Comparison of ENCODE assay signal across 9 cellular contexts in the genomic region with DNA sequence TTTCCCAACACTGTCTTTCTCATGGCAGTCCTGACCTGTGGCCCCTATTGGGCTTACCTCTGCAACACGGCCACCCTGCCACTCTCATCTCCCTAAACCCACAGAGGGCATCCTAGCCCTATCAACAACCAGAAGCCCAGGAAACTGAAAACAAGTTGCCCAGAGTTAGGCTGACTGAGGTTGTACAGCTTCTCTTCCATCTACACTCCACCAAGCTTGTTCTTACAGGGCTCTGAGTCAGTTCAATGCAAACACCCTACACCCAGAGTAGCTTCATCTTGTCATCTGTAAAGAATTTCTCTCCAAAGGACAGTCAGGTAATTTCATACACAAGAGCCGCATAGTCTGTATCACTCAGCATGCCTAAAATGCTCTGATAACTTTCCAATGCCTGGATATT.
DNase-seq lines count a peak whose midpoint lies in the region; ATAC-seq and TF ChIP-seq lines count a peak whose summit lies in the region.
"Had no signal": no experiment of that assay in that cellular context is flagged by ENCODE, and none has a peak within 500 bp of the region (broad histone marks: within the 10 kb centered on the region; RNA-seq: fewer than 3 reads in every experiment).

No MANE protein-coding gene starts in this region.

- H3K4me3 Mint-ChIP-seq in activated T-helper 17 cell treated with anti-CD3 and anti-CD28 coated beads, Interleukin-2, amount 50 U/mL, for 72 hours: peak overlapping the region; percentile 33

- H3K36me3 Mint-ChIP-seq in activated T-helper 17 cell treated with anti-CD3 and anti-CD28 coated beads, Interleukin-2, amount 50 U/mL, for 72 hours (ENCODE audit: low read depth): peaks cover 100% of the 10 kb centered on the region

- WGBS in stomach, 5 donors: 24 to 71% (median 31%) methylated on average over 2 of the region's 2 CpGs

- H3K9me3 Mint-ChIP-seq in activated T-helper 17 cell treated with anti-CD3 and anti-CD28 coated beads, Interleukin-2, amount 50 U/mL, for 72 hours: peaks cover 3% of the 10 kb centered on the region

- peak; percentile 44 for DNase-seq in hepatic stellate cell (ENCODE audit: low spot score)
- no peak for DNase-seq in stomach
- DNase-seq in erythroblast (lab: John Stamatoyannopoulos, UW): no peak
- no peak for DNase-seq in 8988T
- DNase-seq: activated CD8-positive, alpha-beta memory T cell treated with anti-CD3 and anti-CD28 coated beads, Interleukin-2, amount 50 U/mL, for 4 hours had no signal

- H3K27me3 Mint-ChIP-seq in activated T-helper 17 cell treated with anti-CD3 and anti-CD28 coated beads, Interleukin-2, amount 50 U/mL, for 72 hours: no peaks in the 10 kb centered on the region

- H3K36me3 ChIP-seq in stomach: peaks cover 2 to 51% (median 42%) of the 10 kb centered on the region in 4 donors

- H3K4me1 Mint-ChIP-seq in activated T-helper 17 cell treated with anti-CD3 and anti-CD28 coated beads, Interleukin-2, amount 50 U/mL, for 72 hours: peaks cover 49% of the 10 kb centered on the region

- intact Hi-C loops in stomach (cut with DNase I; ENCODE audit: low total_unique reads): no loop called here

- no peaks in the 10 kb centered on the region for H3K9me3 ChIP-seq in stomach

- ATAC-seq in activated T-helper 17 cell treated with anti-CD3 and anti-CD28 coated beads, Interleukin-2, amount 50 U/mL, for 72 hours (replicated peaks): peak; percentile 18
- no peak for ATAC-seq in GM18861 (IDR thresholded peaks at IDR 0.05; ENCODE audit: unreplicated experiment)
- ATAC-seq in HG03045 (IDR thresholded peaks at IDR 0.05; ENCODE audit: unreplicated experiment): no peak

- H3K4me3 ChIP-seq in stomach: no peak overlapping the region

- no peak for TF ChIP-seq POLR2A in stomach (IDR thresholded peaks at IDR 0.05)
- TF ChIP-seq POLR2A in erythroblast (IDR thresholded peaks at IDR 0.05; ENCODE audit: low read length): no peak

- no peaks in the 10 kb centered on the region for H3K27me3 ChIP-seq in stomach

- H3K27ac ChIP-seq in stomach: peak overlapping the region in 3 of 5 donors; percentile 22 to 68 (median 43)

- H3K27ac Mint-ChIP-seq in activated T-helper 17 cell treated with anti-CD3 and anti-CD28 coated beads, Interleukin-2, amount 50 U/mL, for 72 hours: peak overlapping the region; percentile 85

- no peak for TF ChIP-seq EP300 in Ishikawa (IDR thresholded peaks at IDR 0.05; ENCODE audit: borderline replicate concordance)
- no peak for TF ChIP-seq EP300 in stomach (IDR thresholded peaks at IDR 0.05)

- no peak for TF ChIP-seq CTCF in stomach (IDR thresholded peaks at IDR 0.05)

- TF ChIP-seq RAD21 in Ishikawa (IDR thresholded peaks at IDR 0.05; ENCODE audit: low read depth): peak; percentile 23; the same call in 1 of the 2 replicates

- peaks cover 23 to 72% (median 44%) of the 10 kb centered on the region in 4 donors for H3K4me1 ChIP-seq in stomach

TF ChIP-seq in Ishikawa, 13 proteins besides CTCF, POLR2A, EP300 and RAD21:
- TF ChIP-seq YY1 (IDR thresholded peaks at IDR 0.05; ENCODE audit: low read depth) (no peak), EGR1 (IDR thresholded peaks at IDR 0.05) (no peak), FOXM1 (IDR thresholded peaks at IDR 0.05; ENCODE audit: borderline replicate concordance, low read depth) (no peak), NFIC (IDR thresholded peaks at IDR 0.05) (no peak), CEBPB (IDR thresholded peaks at IDR 0.05) (no peak)
